18 cellular contexts compared by ENCODE assay signal in the genomic region with DNA sequence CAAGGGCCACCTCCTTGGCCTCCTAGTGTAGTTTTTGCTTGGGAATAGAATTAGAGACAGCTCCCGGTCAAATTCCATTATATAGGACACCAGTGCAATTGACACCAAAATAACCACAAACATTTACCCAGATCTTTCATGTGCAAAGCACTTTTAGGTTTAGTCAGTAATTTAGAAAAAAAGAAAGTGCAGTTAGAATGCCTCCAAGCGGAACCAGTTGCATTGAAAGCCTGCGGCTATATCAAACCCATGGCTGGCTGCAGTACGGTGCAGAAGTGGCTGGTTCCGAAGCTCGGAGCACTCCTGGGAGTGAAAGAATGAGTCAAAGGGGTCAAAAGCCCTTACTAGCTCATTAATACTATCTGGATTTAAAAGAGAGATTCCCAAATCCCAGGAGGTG.
DNase-seq lines count a peak whose midpoint lies in the region; ATAC-seq and TF ChIP-seq lines count a peak whose summit lies in the region.
"Had no signal": no experiment of that assay in that cellular context is flagged by ENCODE, and none has a peak within 500 bp of the region (broad histone marks: within the 10 kb centered on the region; RNA-seq: fewer than 3 reads in every experiment).

No MANE protein-coding gene starts in this region.

- no peak for TF ChIP-seq CTCF in kidney epithelial cell (IDR thresholded peaks at IDR 0.05; ENCODE audit: insufficient read depth, low read length, poor library complexity, severe bottlenecking)

- no peak overlapping the region for H3K4me3 ChIP-seq in kidney epithelial cell (ENCODE audit: low read depth, low read length)
- H3K4me3 ChIP-seq: BLaER1, GM12878, HAP-1 had no signal

- DNase-seq in ELF-1 (ENCODE audit: low read depth, low spot score) (peak; percentile 32), kidney epithelial cell (ENCODE audit: low read depth) (peak; percentile 4), left kidney (ENCODE audit: low read depth, low spot score) (peak; percentile 50), sciatic nerve (ENCODE audit: low spot score) (no peak), middle frontal gyrus (ENCODE audit: extremely low spot score, low spot score) (no peak)
- DNase-seq: Caco-2; CD4-positive, CD25-positive, alpha-beta regulatory T cell; CD8-positive, alpha-beta T cell; DMS153; DND-41; GDM1; GOT3; HFFc6 had no signal

- no peaks in the 10 kb centered on the region for H3K27me3 ChIP-seq in kidney epithelial cell (ENCODE audit: control insufficient read depth, insufficient read depth, low read length)
- H3K27me3 ChIP-seq: BLaER1 had no signal

- intact Hi-C loops in sciatic nerve (cut with DNase I) = no loop called here

- H3K36me3 ChIP-seq in kidney epithelial cell (ENCODE audit: control insufficient read depth, insufficient read depth, low read length) = no peaks in the 10 kb centered on the region
- H3K36me3 ChIP-seq: BLaER1, HAP-1 had no signal

- peak; percentile 17 for ATAC-seq in sciatic nerve
- ATAC-seq in GM18868 (IDR thresholded peaks at IDR 0.05; ENCODE audit: unreplicated experiment) = no peak
- ATAC-seq in HG03095 (IDR thresholded peaks at IDR 0.05; ENCODE audit: unreplicated experiment) = no peak
- ATAC-seq: CD8-positive, alpha-beta T cell; GM12878 had no signal

Comparison
In these comparisons a context has a peak if more than half of its experiments do, and no peak if none do; other contexts are left out.
1. DNase-seq: peak in ELF-1 (single experiment), kidney epithelial cell (single experiment) and left kidney (single experiment); none in sciatic nerve (single experiment) and middle frontal gyrus (single experiment).